In the genomic region with DNA sequence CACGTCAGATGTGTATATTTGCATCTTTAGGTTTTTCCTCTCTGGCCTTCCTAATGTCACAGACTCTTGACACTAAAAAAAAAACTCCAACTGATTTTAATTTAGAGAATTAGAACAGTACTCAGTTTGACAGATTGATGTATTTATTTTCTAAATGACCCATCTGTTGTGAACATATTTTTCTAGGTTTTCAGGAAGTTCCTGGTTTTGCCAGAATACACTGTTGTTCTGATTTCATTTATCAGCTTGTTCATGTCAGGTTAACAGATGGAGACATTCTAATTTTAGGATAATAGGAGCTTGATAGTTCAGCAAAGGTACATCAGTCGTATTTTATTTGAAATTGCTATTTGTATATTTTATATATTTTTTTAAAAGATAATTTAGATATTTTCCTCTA, we compare ENCODE assay signal across 27 cellular contexts.
"Had no signal": no experiment of that assay in that cellular context is flagged by ENCODE, and none has a peak within 500 bp of the region (broad histone marks: within the 10 kb centered on the region; RNA-seq: fewer than 3 reads in every experiment).

No MANE protein-coding gene starts in this region.

- H3K36me3 ChIP-seq: adrenal gland, MG63 had no signal

- DNase-seq: activated CD4-positive, alpha-beta T cell treated with anti-CD3 and anti-CD28 coated beads for 36 hours; activated CD4-positive, alpha-beta T cell treated with anti-CD3 and anti-CD28 coated beads, Interleukin-2, amount 10 ng/mL, durations not matched to agents 7 days and 5 days; activated CD4-positive, alpha-beta T cell treated with anti-CD3 and anti-CD28 coated beads, Interleukin-2, amount 50 U/mL, for 48 hours; activated CD8-positive, alpha-beta T cell treated with anti-CD3 and anti-CD28 coated beads, Interleukin-2, amount 10 ng/mL, durations not matched to agents 7 days and 5 days; activated gamma-delta T cell treated with Interleukin-2 at 50 U/mL for 16 hours; activated naive CD4-positive, alpha-beta T cell treated with anti-CD3 and anti-CD28 coated beads for 36 hours; activated T-cell treated with anti-CD3 and anti-CD28 coated beads, Interleukin-2, amount 50 U/mL, for 24 hours; adrenal gland; Kasumi-1; KG1; MG63; NCI-H1048; NCI-H1105 treated with DMSO at 0.1 percent for 48 hours; NCI-H1436 treated with DMSO at 0.1 percent for 48 hours; NCI-H187 treated with DMSO at 0.1 percent for 48 hours; NCI-H2081; NCI-H345; NCI-H510A; NCI-H526 treated with DMSO at 0.1 percent for 48 hours; SHP77; SJCRH30 had no signal

- H3K27ac Mint-ChIP-seq: activated CD4-positive, alpha-beta T cell treated with anti-CD3 and anti-CD28 coated beads for 36 hours; activated CD4-positive, alpha-beta T cell treated with anti-CD3 and anti-CD28 coated beads, Interleukin-2, amount 10 ng/mL, durations not matched to agents 7 days and 5 days; activated CD8-positive, alpha-beta T cell treated with anti-CD3 and anti-CD28 coated beads, Interleukin-2, amount 10 ng/mL, durations not matched to agents 7 days and 5 days; activated naive CD4-positive, alpha-beta T cell treated with anti-CD3 and anti-CD28 coated beads for 36 hours; activated naive CD4-positive, alpha-beta T cell treated with anti-CD3 and anti-CD28 coated beads, Interleukin-2, amount 50 U/mL, for 72 hours; activated T-cell treated with anti-CD3 and anti-CD28 coated beads, Interleukin-2, amount 50 U/mL, for 24 hours; activated T-helper 1 cell treated with anti-CD3 and anti-CD28 coated beads, Interleukin-12 subunit alpha, Interleukin-12 subunit beta, Interleukin-2, Interleukin-4 antibody, amounts not matched to agents 30 ng/mL and 10 ng/mL and 1 ng/mL, durations not matched to agents 14 hours and 24 hours and 36 hours; brain had no signal

- H3K4me3 ChIP-seq: adrenal gland, MG63, SJCRH30, SK-N-MC had no signal

- H3K4me1 ChIP-seq: adrenal gland, SJCRH30 had no signal

- H3K9me3 Mint-ChIP-seq: activated CD4-positive, alpha-beta T cell treated with anti-CD3 and anti-CD28 coated beads, Interleukin-2, amount 10 ng/mL, durations not matched to agents 7 days and 5 days; activated naive CD4-positive, alpha-beta T cell treated with anti-CD3 and anti-CD28 coated beads for 36 hours; activated naive CD4-positive, alpha-beta T cell treated with anti-CD3 and anti-CD28 coated beads, Interleukin-2, amount 50 U/mL, for 72 hours; activated T-cell treated with anti-CD3 and anti-CD28 coated beads, Interleukin-2, amount 50 U/mL, for 24 hours; activated T-helper 1 cell treated with anti-CD3 and anti-CD28 coated beads, Interleukin-12 subunit alpha, Interleukin-12 subunit beta, Interleukin-2, Interleukin-4 antibody, amounts not matched to agents 30 ng/mL and 10 ng/mL and 1 ng/mL, durations not matched to agents 14 hours and 24 hours and 36 hours; brain had no signal

- FAIRE-seq: bronchial epithelial cell, TTC549 had no signal

- H3K27me3 Mint-ChIP-seq: activated CD4-positive, alpha-beta T cell treated with anti-CD3 and anti-CD28 coated beads for 36 hours; activated CD4-positive, alpha-beta T cell treated with anti-CD3 and anti-CD28 coated beads, Interleukin-2, amount 10 ng/mL, durations not matched to agents 7 days and 5 days; activated T-cell treated with anti-CD3 and anti-CD28 coated beads, Interleukin-2, amount 50 U/mL, for 24 hours; brain had no signal

- H3K4me3 Mint-ChIP-seq: activated CD4-positive, alpha-beta T cell treated with anti-CD3 and anti-CD28 coated beads for 36 hours; activated CD4-positive, alpha-beta T cell treated with anti-CD3 and anti-CD28 coated beads, Interleukin-2, amount 10 ng/mL, durations not matched to agents 7 days and 5 days; activated CD8-positive, alpha-beta T cell treated with anti-CD3 and anti-CD28 coated beads, Interleukin-2, amount 10 ng/mL, durations not matched to agents 7 days and 5 days; activated naive CD4-positive, alpha-beta T cell treated with anti-CD3 and anti-CD28 coated beads for 36 hours; activated T-cell treated with anti-CD3 and anti-CD28 coated beads, Interleukin-2, amount 50 U/mL, for 24 hours; activated T-helper 1 cell treated with anti-CD3 and anti-CD28 coated beads, Interleukin-12 subunit alpha, Interleukin-12 subunit beta, Interleukin-2, Interleukin-4 antibody, amounts not matched to agents 30 ng/mL and 10 ng/mL and 1 ng/mL, durations not matched to agents 14 hours and 24 hours and 36 hours; brain had no signal

- H3K9me3 ChIP-seq: adrenal gland, MG63, SJCRH30 had no signal

- H3K27me3 ChIP-seq: adrenal gland, MG63, SJCRH30 had no signal

- H3K27ac ChIP-seq: adrenal gland, SJCRH30, SK-N-MC had no signal

- H3K4me1 Mint-ChIP-seq: activated CD4-positive, alpha-beta T cell treated with anti-CD3 and anti-CD28 coated beads for 36 hours; activated CD4-positive, alpha-beta T cell treated with anti-CD3 and anti-CD28 coated beads, Interleukin-2, amount 10 ng/mL, durations not matched to agents 7 days and 5 days had no signal
